Comparison of ENCODE assay signal across 6 cellular contexts in genomic region chr3:133419151-133419550, GRCh38. TPM values are rescaled to one million over a fixed set of nuclear protein-coding genes. Genes with fewer than 3 reads are reported as not detected.
"Had no signal": no experiment of that assay in that cellular context is flagged by ENCODE, and none has a peak within 500 bp of the region (broad histone marks: within the 10 kb centered on the region; RNA-seq: fewer than 3 reads in every experiment).

No MANE protein-coding gene starts in this region.

- H3K4me1 Mint-ChIP-seq: GM23338 had no signal

- H3K4me3 Mint-ChIP-seq: GM23338, H9, IgD-negative memory B cell had no signal

- ATAC-seq: GM23338 had no signal

- H3K27ac Mint-ChIP-seq: GM23338, H9, IgD-negative memory B cell had no signal

- H3K9me3 Mint-ChIP-seq: IgD-negative memory B cell had no signal

- H3K4me2 ChIP-seq: GM23338 had no signal

- H3K36me3 Mint-ChIP-seq: IgD-negative memory B cell had no signal

- H2AFZ ChIP-seq: GM23338 had no signal

- H3K4me3 ChIP-seq: GM23338 had no signal

- DNase-seq: H9, HCEC 1CT had no signal

RNA-seq across cellular contexts. Expression of gene BFSP2, which starts 19.3 kb away (rescaled TPM):
- total RNA-seq: GM23338, H1, H9, HT-29 had no signal
- polyA plus RNA-seq: GM23338, H1 had no signal
